In genomic region chr12:2877959-2878732, GRCh38 we compare ENCODE assay signal across 7 cellular contexts. TPM values are rescaled to one million over a fixed set of nuclear protein-coding genes. Genes with fewer than 3 reads are reported as not detected.
DNase-seq lines count a peak whose midpoint lies in the region; ATAC-seq, FAIRE-seq and TF ChIP-seq lines count a peak whose summit lies in the region.

No MANE protein-coding gene starts in this region.

- FAIRE-seq in GM12891 (lab: Jason Lieb, UNC), result peak; percentile 41

- H3K4me3 ChIP-seq in retinal pigment epithelial cell (ENCODE audit: low read length), result peak overlapping the region; percentile 94

- H3K36me3 Mint-ChIP-seq in activated T-helper 2 cell treated with anti-CD3 and anti-CD28 coated beads, Interferon-gamma antibody, Interleukin-2, Interleukin-4, amounts not matched to agents 10 μg/mL and 5 μg/mL and 100 μg/mL, durations not matched to agents 14 hours and 24 hours and 36 hours (ENCODE audit: low read depth), result peaks cover 49% of the 10 kb centered on the region

- ATAC-seq in left ventricle myocardium superior (peak; percentile 18), GM21515 (IDR thresholded peaks at IDR 0.05; ENCODE audit: unreplicated experiment) (no peak)

- peaks cover 34% of the 10 kb centered on the region for H3K4me1 Mint-ChIP-seq in activated T-helper 2 cell treated with anti-CD3 and anti-CD28 coated beads, Interferon-gamma antibody, Interleukin-2, Interleukin-4, amounts not matched to agents 10 μg/mL and 5 μg/mL and 100 μg/mL, durations not matched to agents 14 hours and 24 hours and 36 hours (ENCODE audit: low read depth)

- no peaks in the 10 kb centered on the region for H3K27me3 Mint-ChIP-seq in activated T-helper 2 cell treated with anti-CD3 and anti-CD28 coated beads, Interferon-gamma antibody, Interleukin-2, Interleukin-4, amounts not matched to agents 10 μg/mL and 5 μg/mL and 100 μg/mL, durations not matched to agents 14 hours and 24 hours and 36 hours (ENCODE audit: low read depth)

- DNase-seq in GM12891 (ENCODE audit: insufficient read length, low spot score) (no peak), NCI-H1436 treated with DMSO at 0.1 percent for 48 hours (lab: John Stamatoyannopoulos, UW) (peak; percentile 74), left ventricle myocardium superior (no peak), retinal pigment epithelial cell (ENCODE audit: low read depth) (peak; percentile 68), KG1 (lab: John Stamatoyannopoulos, UW) (no peak)
- no peak for DNase-seq in activated T-helper 2 cell treated with anti-CD3 and anti-CD28 coated beads, Interferon-gamma antibody, Interleukin-2, Interleukin-4, amounts not matched to agents 10 μg/mL and 5 μg/mL and 100 μg/mL, durations not matched to agents 14 hours and 24 hours and 36 hours (ENCODE audit: low spot score)

- peak overlapping the region; percentile 98 for H3K27ac Mint-ChIP-seq in activated T-helper 2 cell treated with anti-CD3 and anti-CD28 coated beads, Interferon-gamma antibody, Interleukin-2, Interleukin-4, amounts not matched to agents 10 μg/mL and 5 μg/mL and 100 μg/mL, durations not matched to agents 14 hours and 24 hours and 36 hours

- no peaks in the 10 kb centered on the region for H3K9me3 Mint-ChIP-seq in activated T-helper 2 cell treated with anti-CD3 and anti-CD28 coated beads, Interferon-gamma antibody, Interleukin-2, Interleukin-4, amounts not matched to agents 10 μg/mL and 5 μg/mL and 100 μg/mL, durations not matched to agents 14 hours and 24 hours and 36 hours

- H3K4me3 Mint-ChIP-seq in activated T-helper 2 cell treated with anti-CD3 and anti-CD28 coated beads, Interferon-gamma antibody, Interleukin-2, Interleukin-4, amounts not matched to agents 10 μg/mL and 5 μg/mL and 100 μg/mL, durations not matched to agents 14 hours and 24 hours and 36 hours (ENCODE audit: low read depth), result peak overlapping the region; percentile 94

- intact Hi-C loops in activated T-helper 2 cell treated with anti-CD3 and anti-CD28 coated beads, Interferon-gamma antibody, Interleukin-2, Interleukin-4, amounts not matched to agents 10 μg/mL and 5 μg/mL and 100 μg/mL, durations not matched to agents 14 hours and 24 hours and 36 hours (cut with micrococcal nuclease), result loop anchor here (1.0 to 10.0 kb wide), 3 partner anchors 12 to 183 kb away; partner anchors contain the start of genes ITFG2 and TULP3
- intact Hi-C loops in left ventricle myocardium superior (cut with micrococcal nuclease), result no loop called here

- TF ChIP-seq CTCF in retinal pigment epithelial cell (conservative IDR thresholded peaks at IDR 0.05; ENCODE audit: low read depth, low read length), result no peak

- peak; percentile 12 for TF ChIP-seq POLR2A in GM12891 (IDR thresholded peaks at IDR 0.05; ENCODE audit: low read depth, low read length)

TF ChIP-seq in GM12891, 5 proteins besides CTCF, POLR2A, EP300 and RAD21:
- TF ChIP-seq SPI1 (IDR thresholded peaks at IDR 0.05; ENCODE audit: low read depth, low read length), result peak; percentile 83
- TF ChIP-seq POU2F2 (IDR thresholded peaks at IDR 0.05; ENCODE audit: low read depth, low read length), result no peak
- no peak for TF ChIP-seq TAF1 (IDR thresholded peaks at IDR 0.05; ENCODE audit: low read depth, low read length)
- TF ChIP-seq POLR2AphosphoS5 (IDR thresholded peaks at IDR 0.05; ENCODE audit: low read depth, low read length), result no peak

RNA-seq across cellular contexts. Expression of gene RHNO1, which starts 1.1 kb away (rescaled TPM):
- polyA plus RNA-seq in GM12891 (2012; ENCODE audit: low read depth, missing spikeins), result 25.5 TPM
- 46.5 and 51.1 TPM in 2 replicates for total RNA-seq in activated T-helper 2 cell treated with anti-CD3 and anti-CD28 coated beads, Interferon-gamma antibody, Interleukin-2, Interleukin-4, amounts not matched to agents 10 μg/mL and 5 μg/mL and 100 μg/mL, durations not matched to agents 14 hours and 24 hours and 36 hours
- total RNA-seq in left ventricle myocardium superior, result 4.9 TPM

RNA-seq across cellular contexts. Expression of gene FOXM1, which starts 1.2 kb away (rescaled TPM):
- 23.9 TPM for polyA plus RNA-seq in GM12891 (2012; ENCODE audit: low read depth, missing spikeins)
- total RNA-seq in activated T-helper 2 cell treated with anti-CD3 and anti-CD28 coated beads, Interferon-gamma antibody, Interleukin-2, Interleukin-4, amounts not matched to agents 10 μg/mL and 5 μg/mL and 100 μg/mL, durations not matched to agents 14 hours and 24 hours and 36 hours, result 74.8 and 79.3 TPM in 2 replicates
- 0.79 TPM for total RNA-seq in left ventricle myocardium superior

RNA-seq across cellular contexts. Expression of gene TULP3, which starts 12.5 kb away (rescaled TPM):
- polyA plus RNA-seq in GM12891 (2012; ENCODE audit: low read depth, missing spikeins), result 4.9 TPM
- total RNA-seq in activated T-helper 2 cell treated with anti-CD3 and anti-CD28 coated beads, Interferon-gamma antibody, Interleukin-2, Interleukin-4, amounts not matched to agents 10 μg/mL and 5 μg/mL and 100 μg/mL, durations not matched to agents 14 hours and 24 hours and 36 hours, result 6.0 and 6.4 TPM in 2 replicates
- 5.4 TPM for total RNA-seq in left ventricle myocardium superior

RNA-seq across cellular contexts. Expression of gene TEX52, which starts 21.3 kb away (rescaled TPM):
- polyA plus RNA-seq in GM12891 (2012; ENCODE audit: low read depth, missing spikeins), result not detected
- total RNA-seq in activated T-helper 2 cell treated with anti-CD3 and anti-CD28 coated beads, Interferon-gamma antibody, Interleukin-2, Interleukin-4, amounts not matched to agents 10 μg/mL and 5 μg/mL and 100 μg/mL, durations not matched to agents 14 hours and 24 hours and 36 hours, result not detected in 2 replicates
- total RNA-seq in left ventricle myocardium superior, result not detected

RNA-seq across cellular contexts. Expression of gene NRIP2, which starts 43.3 kb away (rescaled TPM):
- 0.80 TPM for polyA plus RNA-seq in GM12891 (2012; ENCODE audit: low read depth, missing spikeins)
- not detected in 2 replicates for total RNA-seq in activated T-helper 2 cell treated with anti-CD3 and anti-CD28 coated beads, Interferon-gamma antibody, Interleukin-2, Interleukin-4, amounts not matched to agents 10 μg/mL and 5 μg/mL and 100 μg/mL, durations not matched to agents 14 hours and 24 hours and 36 hours
- total RNA-seq in left ventricle myocardium superior, result 1.1 TPM

Comparison
In these comparisons a context has a peak if more than half of its experiments do, and no peak if none do; other contexts are left out.
1. DNase-seq: peak in NCI-H1436 treated with DMSO at 0.1 percent for 48 hours (single experiment) and retinal pigment epithelial cell (single experiment); none in GM12891 (single experiment), activated T-helper 2 cell treated with anti-CD3 and anti-CD28 coated beads, Interferon-gamma antibody, Interleukin-2, Interleukin-4, amounts not matched to agents 10 μg/mL and 5 μg/mL and 100 μg/mL, durations not matched to agents 14 hours and 24 hours and 36 hours (single experiment), left ventricle myocardium superior (single experiment) and KG1 (single experiment).
2. RNA of gene FOXM1, which starts 1.2 kb away (total RNA-seq): 74.8 to 79.3 TPM in activated T-helper 2 cell treated with anti-CD3 and anti-CD28 coated beads, Interferon-gamma antibody, Interleukin-2, Interleukin-4, amounts not matched to agents 10 μg/mL and 5 μg/mL and 100 μg/mL, durations not matched to agents 14 hours and 24 hours and 36 hours; 0.79 TPM in left ventricle myocardium superior (single experiment); every median in the first group is over 10 times any median in the second.